ENCODE assay signal across 15 cellular contexts in genomic region chr12:68896881-68897540, GRCh38. TPM values are rescaled to one million over a fixed set of nuclear protein-coding genes. Genes with fewer than 3 reads are reported as not detected.
DNase-seq lines count a peak whose midpoint lies in the region; ATAC-seq and TF ChIP-seq lines count a peak whose summit lies in the region.
"Had no signal": no experiment of that assay in that cellular context is flagged by ENCODE, and none has a peak within 500 bp of the region (broad histone marks: within the 10 kb centered on the region; RNA-seq: fewer than 3 reads in every experiment).

No MANE protein-coding gene starts in this region.

- in situ Hi-C loops in mammary epithelial cell (cut with MboI; ENCODE audit: low sequenced_read_pairs in 2 of 2), result no loop called here

- TF ChIP-seq CTCF in mammary epithelial cell (conservative IDR thresholded peaks at IDR 0.05 in 1 of 2, IDR thresholded peaks at IDR 0.05 in 1 of 2; ENCODE audit: extremely low read depth in 1 of 2, insufficient read depth in 1 of 2, low read depth in 1 of 2, low read length in 2 of 2) (no peak), MCF 10A (IDR thresholded peaks at IDR 0.05; ENCODE audit: unreplicated experiment) (no peak), NB4 (IDR thresholded peaks at IDR 0.05; ENCODE audit: low read depth, low read length) (no peak), fibroblast of villous mesenchyme (IDR thresholded peaks at IDR 0.05; ENCODE audit: insufficient read depth, low read depth, low read length) (no peak)

- H3K36me3 ChIP-seq in mammary epithelial cell (ENCODE audit: insufficient read depth, low read length), result no peaks in the 10 kb centered on the region
- H3K36me3 ChIP-seq: HAP-1, spleen had no signal

- POLR2A ChIA-PET in MCF 10A (lab: Yijun Ruan, JAX), result no interaction called here

- no peak overlapping the region for H3K27ac Mint-ChIP-seq in MCF 10A (ENCODE audit: low read depth, unreplicated experiment)
- H3K27ac Mint-ChIP-seq in stimulated activated naive B cell treated with anti-CD40 and anti-IgM and Interleukin-4, amounts not matched to agents 10 μg/mL and 1 μg/mL and 100 μg/mL, for 72 hours, result peak overlapping the region; percentile 57
- H3K27ac Mint-ChIP-seq in activated naive CD4-positive, alpha-beta T cell treated with anti-CD3 and anti-CD28 coated beads, Interleukin-2, amount 50 U/mL, for 72 hours, result no peak overlapping the region
- no peak overlapping the region for H3K27ac Mint-ChIP-seq in effector memory CD8-positive, alpha-beta T cell
- H3K27ac Mint-ChIP-seq: activated CD4-positive, alpha-beta T cell treated with anti-CD3 and anti-CD28 coated beads, Interleukin-2, amount 10 ng/mL, durations not matched to agents 7 days and 5 days had no signal

- dilution Hi-C loops in mammary epithelial cell (cut with HindIII; ENCODE audit: low sequenced_read_pairs), result loop anchor here (10.0 kb wide), 1 partner anchor 218 kb away; no protein-coding TSS in a partner anchor

- no peak overlapping the region for H3K4me3 ChIP-seq in mammary epithelial cell (replicated peaks in 1 of 3; ENCODE audit: insufficient read depth in 1 of 3, low read depth in 2 of 3, low read length in 3 of 3)
- H3K4me3 ChIP-seq in NB4 (ENCODE audit: low read depth, low read length), result peak overlapping the region; percentile 2
- no peak overlapping the region for H3K4me3 ChIP-seq in fibroblast of villous mesenchyme (ENCODE audit: low read depth, low read length)
- H3K4me3 ChIP-seq: HAP-1, spleen had no signal

- intact Hi-C loops in mammary epithelial cell (cut with micrococcal nuclease) (loop anchor here (10.0 kb wide), 1 partner anchor 338 kb away; the partner anchor contains the start of gene CPSF6), MCF 10A (cut with micrococcal nuclease) (loop anchor here (10.0 kb wide), 1 partner anchor 358 kb away; no protein-coding TSS in a partner anchor)

- no peaks in the 10 kb centered on the region for H4K20me1 ChIP-seq in mammary epithelial cell (ENCODE audit: insufficient read depth, low read length)

- no peak overlapping the region for H3K4me3 Mint-ChIP-seq in MCF 10A (ENCODE audit: unreplicated experiment)
- H3K4me3 Mint-ChIP-seq in stimulated activated naive B cell treated with anti-CD40 and anti-IgM and Interleukin-4, amounts not matched to agents 10 μg/mL and 1 μg/mL and 100 μg/mL, for 72 hours, result peak overlapping the region; percentile 39 to 52
- no peak overlapping the region for H3K4me3 Mint-ChIP-seq in effector memory CD8-positive, alpha-beta T cell
- H3K4me3 Mint-ChIP-seq: activated CD4-positive, alpha-beta T cell treated with anti-CD3 and anti-CD28 coated beads, Interleukin-2, amount 10 ng/mL, durations not matched to agents 7 days and 5 days had no signal

- ATAC-seq in stimulated activated naive B cell treated with anti-CD40 and anti-IgM and Interleukin-4, amounts not matched to agents 10 μg/mL and 1 μg/mL and 100 μg/mL, for 72 hours (replicated peaks), result peak; percentile 90 to 91
- no peak for ATAC-seq in activated naive CD4-positive, alpha-beta T cell treated with anti-CD3 and anti-CD28 coated beads, Interleukin-2, amount 50 U/mL, for 72 hours
- ATAC-seq in effector memory CD8-positive, alpha-beta T cell (replicated peaks), result no peak
- no peak for ATAC-seq in GM21576 (IDR thresholded peaks at IDR 0.05; ENCODE audit: unreplicated experiment)

- no peak overlapping the region for H3K9ac ChIP-seq in mammary epithelial cell (ENCODE audit: insufficient read depth, low read length)

- BruUV-seq in mammary epithelial cell (replicated peaks; lab: Mats Ljungman, UMichigan) (no TSS peak), MCF 10A (replicated peaks; lab: Mats Ljungman, UMichigan) (no TSS peak)

- no peak overlapping the region for H2AFZ ChIP-seq in mammary epithelial cell (ENCODE audit: low read depth, low read length)

- DNase-seq in mammary epithelial cell (peak; percentile 40), MCF 10A (ENCODE audit: unreplicated experiment) (no peak), NB4 (ENCODE audit: low read depth) (peak; percentile 92), fibroblast of villous mesenchyme (ENCODE audit: low read depth) (peak; percentile 65)
- DNase-seq in stimulated activated naive B cell treated with anti-CD40 and anti-IgM and Interleukin-4, amounts not matched to agents 10 μg/mL and 1 μg/mL and 100 μg/mL, for 72 hours, result no peak
- DNase-seq in activated naive CD4-positive, alpha-beta T cell treated with anti-CD3 and anti-CD28 coated beads, Interleukin-2, amount 50 U/mL, for 72 hours (ENCODE audit: low spot score in 2 of 2), result no peak
- no peak for DNase-seq in effector memory CD8-positive, alpha-beta T cell
- DNase-seq: activated CD4-positive, alpha-beta T cell treated with anti-CD3 and anti-CD28 coated beads, Interleukin-2, amount 10 ng/mL, durations not matched to agents 7 days and 5 days; activated T-cell treated with anti-CD3 and anti-CD28 coated beads, Interleukin-2, amount 50 U/mL, for 48 hours; amniotic stem cell; NCI-H1417; NCI-H345; spleen had no signal

- TF ChIP-seq POLR2A in NB4 (IDR thresholded peaks at IDR 0.05; ENCODE audit: extremely low read depth, insufficient read length), result no peak

- no peaks in the 10 kb centered on the region for H3K4me1 ChIP-seq in mammary epithelial cell (ENCODE audit: insufficient read depth, low read length)
- H3K4me1 ChIP-seq: HAP-1 had no signal

- CTCF ChIA-PET in mammary epithelial cell (lab: Charles Lee; ENCODE audit: low non-redundant PET) (no interaction called here), MCF 10A (lab: Yijun Ruan, JAX) (interaction anchor here (0.7 to 6.9 kb wide), 4 partner anchors 127 to 888 kb away, joined by 3 to 87 read pairs (median 6); no protein-coding TSS in a partner anchor)

- no peaks in the 10 kb centered on the region for H3K27me3 ChIP-seq in mammary epithelial cell (ENCODE audit: insufficient read depth, low read length)
- H3K27me3 ChIP-seq: spleen had no signal

- 70% methylated on average over 4 of the region's 4 CpGs for WGBS in mammary epithelial cell (ENCODE audit: low coverage, missing lambda C conversion rate)

- peaks cover 5% of the 10 kb centered on the region for H3K36me3 Mint-ChIP-seq in MCF 10A (ENCODE audit: insufficient read depth, unreplicated experiment)
- peaks cover 3 to 6% of the 10 kb centered on the region in 2 donors for H3K36me3 Mint-ChIP-seq in stimulated activated naive B cell treated with anti-CD40 and anti-IgM and Interleukin-4, amounts not matched to agents 10 μg/mL and 1 μg/mL and 100 μg/mL, for 72 hours
- H3K36me3 Mint-ChIP-seq in activated naive CD4-positive, alpha-beta T cell treated with anti-CD3 and anti-CD28 coated beads, Interleukin-2, amount 50 U/mL, for 72 hours, result peaks cover 0 to 31% of the 10 kb centered on the region in 2 donors
- H3K36me3 Mint-ChIP-seq in effector memory CD8-positive, alpha-beta T cell (ENCODE audit: insufficient read depth), result no peaks in the 10 kb centered on the region

- no peak overlapping the region for H3K4me2 ChIP-seq in mammary epithelial cell (ENCODE audit: insufficient read depth, low read depth, low read length)

- no peak overlapping the region for H3K27ac ChIP-seq in mammary epithelial cell (ENCODE audit: insufficient read depth, low read depth, low read length)
- H3K27ac ChIP-seq: spleen had no signal

- H3K4me1 Mint-ChIP-seq in MCF 10A (ENCODE audit: insufficient read depth, unreplicated experiment), result peaks cover 8% of the 10 kb centered on the region
- peaks cover 27 to 48% of the 10 kb centered on the region in 2 donors for H3K4me1 Mint-ChIP-seq in stimulated activated naive B cell treated with anti-CD40 and anti-IgM and Interleukin-4, amounts not matched to agents 10 μg/mL and 1 μg/mL and 100 μg/mL, for 72 hours
- peaks cover 0 to 3% of the 10 kb centered on the region in 2 donors for H3K4me1 Mint-ChIP-seq in effector memory CD8-positive, alpha-beta T cell (ENCODE audit: low read depth in 2 of 2)

- no peaks in the 10 kb centered on the region for H3K79me2 ChIP-seq in mammary epithelial cell (ENCODE audit: insufficient read depth, low read length)

- no peaks in the 10 kb centered on the region for H3K9me3 Mint-ChIP-seq in MCF 10A (ENCODE audit: unreplicated experiment)
- peaks cover 0 to 2% of the 10 kb centered on the region in 2 donors for H3K9me3 Mint-ChIP-seq in stimulated activated naive B cell treated with anti-CD40 and anti-IgM and Interleukin-4, amounts not matched to agents 10 μg/mL and 1 μg/mL and 100 μg/mL, for 72 hours
- H3K9me3 Mint-ChIP-seq in activated naive CD4-positive, alpha-beta T cell treated with anti-CD3 and anti-CD28 coated beads, Interleukin-2, amount 50 U/mL, for 72 hours, result no peaks in the 10 kb centered on the region
- no peaks in the 10 kb centered on the region for H3K9me3 Mint-ChIP-seq in effector memory CD8-positive, alpha-beta T cell
- H3K9me3 Mint-ChIP-seq: activated CD4-positive, alpha-beta T cell treated with anti-CD3 and anti-CD28 coated beads, Interleukin-2, amount 10 ng/mL, durations not matched to agents 7 days and 5 days had no signal

- no peaks in the 10 kb centered on the region for H3K27me3 Mint-ChIP-seq in MCF 10A (ENCODE audit: insufficient read depth, unreplicated experiment)
- no peaks in the 10 kb centered on the region for H3K27me3 Mint-ChIP-seq in stimulated activated naive B cell treated with anti-CD40 and anti-IgM and Interleukin-4, amounts not matched to agents 10 μg/mL and 1 μg/mL and 100 μg/mL, for 72 hours
- peaks cover 34 to 76% of the 10 kb centered on the region in 2 donors for H3K27me3 Mint-ChIP-seq in effector memory CD8-positive, alpha-beta T cell

- no peaks in the 10 kb centered on the region for H3K9me3 ChIP-seq in mammary epithelial cell (replicated peaks; ENCODE audit: insufficient read depth, low read length)
- H3K9me3 ChIP-seq: HAP-1, spleen had no signal

RNA-seq across cellular contexts. Expression of gene CPM, which starts 36.0 kb away (rescaled TPM):
- 1 to 10 TPM in 1 of 2 donors, under 1 TPM in 1; 0.50 to 1.2 TPM for total RNA-seq in mammary epithelial cell
- 0.73 TPM for polyA plus RNA-seq in mammary epithelial cell
- polyA minus RNA-seq in mammary epithelial cell, result not detected
- total RNA-seq in MCF 10A (2022), result 0.89 and 1.7 TPM in 2 replicates
- total RNA-seq in fibroblast of villous mesenchyme, result 8.4 and 23.3 TPM in 2 replicates
- 10 to 100 TPM; 10.4 to 55.9 TPM for total RNA-seq in activated naive CD4-positive, alpha-beta T cell treated with anti-CD3 and anti-CD28 coated beads, Interleukin-2, amount 50 U/mL, for 72 hours

Comparison
In these comparisons a context has a peak if more than half of its experiments do, and no peak if none do; other contexts are left out.
1. DNase-seq: peak in mammary epithelial cell (single experiment), NB4 (single experiment) and fibroblast of villous mesenchyme (single experiment); none in MCF 10A (single experiment), stimulated activated naive B cell treated with anti-CD40 and anti-IgM and Interleukin-4, amounts not matched to agents 10 μg/mL and 1 μg/mL and 100 μg/mL, for 72 hours (single experiment), activated naive CD4-positive, alpha-beta T cell treated with anti-CD3 and anti-CD28 coated beads, Interleukin-2, amount 50 U/mL, for 72 hours (0 of 2) and effector memory CD8-positive, alpha-beta T cell (0 of 3).
2. H3K4me3 Mint-ChIP-seq: peak in stimulated activated naive B cell treated with anti-CD40 and anti-IgM and Interleukin-4, amounts not matched to agents 10 μg/mL and 1 μg/mL and 100 μg/mL, for 72 hours (2 of 2); none in MCF 10A (single experiment) and effector memory CD8-positive, alpha-beta T cell (0 of 2).
3. ATAC-seq: peak in stimulated activated naive B cell treated with anti-CD40 and anti-IgM and Interleukin-4, amounts not matched to agents 10 μg/mL and 1 μg/mL and 100 μg/mL, for 72 hours (2 of 2); none in activated naive CD4-positive, alpha-beta T cell treated with anti-CD3 and anti-CD28 coated beads, Interleukin-2, amount 50 U/mL, for 72 hours (0 of 2), effector memory CD8-positive, alpha-beta T cell (single experiment) and GM21576 (single experiment).